7 cellular contexts compared by ENCODE assay signal in genomic region chr7:131104611-131105293, GRCh38.
DNase-seq lines count a peak whose midpoint lies in the region; ATAC-seq and TF ChIP-seq lines count a peak whose summit lies in the region.

No MANE protein-coding gene starts in this region.

- H3K27ac ChIP-seq in HUES6 (ENCODE audit: low read depth, low read length) (no peak overlapping the region), substantia nigra (ENCODE audit: low read depth, low read length, poor library complexity, severe bottlenecking) (peak overlapping the region; percentile 91), WERI-Rb-1 (no peak overlapping the region)

- 0 out of 2 replicates have a peak, but pooled peaks cover 5% of the 10 kb centered on the region for H3K36me3 ChIP-seq in HUES6 (ENCODE audit: control insufficient read depth, insufficient read depth, low read length)
- H3K36me3 ChIP-seq in WERI-Rb-1 = no peaks in the 10 kb centered on the region

- H3K27me3 Mint-ChIP-seq in activated naive CD8-positive, alpha-beta T cell treated with anti-CD3 and anti-CD28 coated beads, Interleukin-2, amount 10 ng/mL, durations not matched to agents 7 days and 5 days = no peaks in the 10 kb centered on the region

- POLR2A ChIA-PET in activated naive CD8-positive, alpha-beta T cell treated with anti-CD3 and anti-CD28 coated beads, Interleukin-2, amount 10 ng/mL, durations not matched to agents 7 days and 5 days (lab: Charles Lee) = interaction anchor here (1.5 to 1.9 kb wide), 3 partner anchors 36 to 128 kb away, joined by 3 to 6 read pairs (median 3); no protein-coding TSS in a partner anchor

- H3K4me1 Mint-ChIP-seq in activated naive CD8-positive, alpha-beta T cell treated with anti-CD3 and anti-CD28 coated beads, Interleukin-2, amount 10 ng/mL, durations not matched to agents 7 days and 5 days = peaks cover 50% of the 10 kb centered on the region

- peak overlapping the region; percentile 78 for H3K4me3 Mint-ChIP-seq in activated naive CD8-positive, alpha-beta T cell treated with anti-CD3 and anti-CD28 coated beads, Interleukin-2, amount 10 ng/mL, durations not matched to agents 7 days and 5 days

- H3K9me3 Mint-ChIP-seq in activated naive CD8-positive, alpha-beta T cell treated with anti-CD3 and anti-CD28 coated beads, Interleukin-2, amount 10 ng/mL, durations not matched to agents 7 days and 5 days = no peaks in the 10 kb centered on the region

- no peak for ATAC-seq in activated naive CD8-positive, alpha-beta T cell treated with anti-CD3 and anti-CD28 coated beads, Interleukin-2, amount 10 ng/mL, durations not matched to agents 7 days and 5 days (ENCODE audit: low read depth)
- no peak for ATAC-seq in HG03039 (IDR thresholded peaks at IDR 0.05; ENCODE audit: unreplicated experiment)

- H3K4me3 ChIP-seq in HUES6 (ENCODE audit: low read depth, low read length) (peak overlapping the region; percentile 74), WERI-Rb-1 (ENCODE audit: low read depth, low read length) (no peak overlapping the region)

- no peak for TF ChIP-seq CTCF in WERI-Rb-1 (IDR thresholded peaks at IDR 0.05; ENCODE audit: low read depth, low read length)

- intact Hi-C loops in posterior vena cava (cut with DNase I) = loop anchor here in 1 of 2 donors (5.0 kb wide), 1 partner anchor 223 kb away; the partner anchor contains the start of gene MKLN1

- peak overlapping the region; percentile 49 for H3K27ac Mint-ChIP-seq in activated naive CD8-positive, alpha-beta T cell treated with anti-CD3 and anti-CD28 coated beads, Interleukin-2, amount 10 ng/mL, durations not matched to agents 7 days and 5 days

- H3K9me3 ChIP-seq in HUES6 (ENCODE audit: control insufficient read depth, insufficient read depth, low read depth, low read length) = no peaks in the 10 kb centered on the region
- no peaks in the 10 kb centered on the region for H3K9me3 ChIP-seq in WERI-Rb-1 (ENCODE audit: severe bottlenecking)

- H3K9ac ChIP-seq in HUES6 (ENCODE audit: low read length) = no peak overlapping the region

- H3K27me3 ChIP-seq in HUES6 (ENCODE audit: control insufficient read depth, insufficient read depth, low read length) (peaks cover 29% of the 10 kb centered on the region), WERI-Rb-1 (ENCODE audit: insufficient read depth, low read depth, severe bottlenecking) (peaks cover 20% of the 10 kb centered on the region)

- H3K36me3 Mint-ChIP-seq in activated naive CD8-positive, alpha-beta T cell treated with anti-CD3 and anti-CD28 coated beads, Interleukin-2, amount 10 ng/mL, durations not matched to agents 7 days and 5 days = peaks cover 9% of the 10 kb centered on the region

- no peak for DNase-seq in activated naive CD8-positive, alpha-beta T cell treated with anti-CD3 and anti-CD28 coated beads, Interleukin-2, amount 10 ng/mL, durations not matched to agents 7 days and 5 days
- peak; percentile 11 for DNase-seq in iris pigment epithelial cell (ENCODE audit: low read depth)
- DNase-seq in substantia nigra (lab: John Stamatoyannopoulos, UW) = no peak
- no peak for DNase-seq in WERI-Rb-1
- no peak for DNase-seq in posterior vena cava (ENCODE audit: low spot score)

- H3K4me1 ChIP-seq in HUES6 (ENCODE audit: control insufficient read depth, insufficient read depth, low read length) = peaks cover 19% of the 10 kb centered on the region
